ENCODE assay signal across 8 cellular contexts in genomic region chr17:81550830-81551457, GRCh38. TPM values are rescaled to one million over a fixed set of nuclear protein-coding genes. Genes with fewer than 3 reads are reported as not detected.
A peak's percentile ranks its signal among the peaks of the same experiment; 100 is the strongest.
DNase-seq lines count a peak whose midpoint lies in the region; ATAC-seq and TF ChIP-seq lines count a peak whose summit lies in the region.

No MANE protein-coding gene starts in this region.

- ATAC-seq in activated naive CD8-positive, alpha-beta T cell treated with anti-CD3 and anti-CD28 coated beads, Interleukin-2, amount 10 ng/mL, durations not matched to agents 7 days and 5 days (ENCODE audit: low read depth), result no peak

- no peak overlapping the region for H3K27ac ChIP-seq in stomach
- H3K27ac ChIP-seq in substantia nigra (ENCODE audit: low read depth, low read length, poor library complexity, severe bottlenecking), result no peak overlapping the region

- TF ChIP-seq CTCF in stomach (IDR thresholded peaks at IDR 0.05), result no peak

- 71 to 85% (median 82%) methylated on average over 20 to 27 of the region's 27 CpGs for WGBS in stomach, 5 donors

- H3K27me3 Mint-ChIP-seq in T-helper 1 cell treated with Interleukin-12 subunit alpha and Interleukin-12 subunit beta and Interleukin-4 antibody, amounts not matched to agents 30 μg/mL and 1 μg/mL, for 36 hours (ENCODE audit: low read depth), result no peaks in the 10 kb centered on the region
- no peaks in the 10 kb centered on the region for H3K27me3 Mint-ChIP-seq in activated naive CD8-positive, alpha-beta T cell treated with anti-CD3 and anti-CD28 coated beads, Interleukin-2, amount 10 ng/mL, durations not matched to agents 7 days and 5 days
- H3K27me3 Mint-ChIP-seq in immature natural killer cell (ENCODE audit: low read depth in 3 of 3), result peaks cover 5 to 18% (median 7%) of the 10 kb centered on the region in 3 donors

- peak overlapping the region; percentile 89 to 97 (median 96) for H3K4me3 ChIP-seq in stomach

- no peak for TF ChIP-seq POLR2A in stomach (IDR thresholded peaks at IDR 0.05)

- no peaks in the 10 kb centered on the region for H3K27me3 ChIP-seq in stomach

- POLR2A ChIA-PET in activated naive CD8-positive, alpha-beta T cell treated with anti-CD3 and anti-CD28 coated beads, Interleukin-2, amount 10 ng/mL, durations not matched to agents 7 days and 5 days (lab: Charles Lee), result interaction anchor here (1.0 to 3.2 kb wide), 2 partner anchors 32 to 37 kb away, joined by 4 to 50 read pairs; partner anchors contain the start of gene ACTG1

- peaks cover 18 to 51% (median 47%) of the 10 kb centered on the region in 4 donors for H3K36me3 ChIP-seq in stomach

- no peak for TF ChIP-seq EP300 in stomach (IDR thresholded peaks at IDR 0.05)

- H3K9me3 Mint-ChIP-seq in T-helper 1 cell treated with Interleukin-12 subunit alpha and Interleukin-12 subunit beta and Interleukin-4 antibody, amounts not matched to agents 30 μg/mL and 1 μg/mL, for 36 hours, result no peaks in the 10 kb centered on the region
- no peaks in the 10 kb centered on the region for H3K9me3 Mint-ChIP-seq in activated naive CD8-positive, alpha-beta T cell treated with anti-CD3 and anti-CD28 coated beads, Interleukin-2, amount 10 ng/mL, durations not matched to agents 7 days and 5 days
- H3K9me3 Mint-ChIP-seq in immature natural killer cell, result no peaks in the 10 kb centered on the region

- H3K36me3 Mint-ChIP-seq in T-helper 1 cell treated with Interleukin-12 subunit alpha and Interleukin-12 subunit beta and Interleukin-4 antibody, amounts not matched to agents 30 μg/mL and 1 μg/mL, for 36 hours (ENCODE audit: low read depth), result peaks cover 3% of the 10 kb centered on the region
- H3K36me3 Mint-ChIP-seq in activated naive CD8-positive, alpha-beta T cell treated with anti-CD3 and anti-CD28 coated beads, Interleukin-2, amount 10 ng/mL, durations not matched to agents 7 days and 5 days, result peaks cover 2% of the 10 kb centered on the region
- H3K36me3 Mint-ChIP-seq in immature natural killer cell, result peaks cover 0 to 7% (median 0%) of the 10 kb centered on the region in 3 donors

- no peaks in the 10 kb centered on the region for H3K9me3 ChIP-seq in stomach

- peaks cover 21 to 40% (median 34%) of the 10 kb centered on the region in 4 donors for H3K4me1 ChIP-seq in stomach

- H3K4me1 Mint-ChIP-seq in T-helper 1 cell treated with Interleukin-12 subunit alpha and Interleukin-12 subunit beta and Interleukin-4 antibody, amounts not matched to agents 30 μg/mL and 1 μg/mL, for 36 hours (ENCODE audit: low read depth), result peaks cover 19% of the 10 kb centered on the region
- H3K4me1 Mint-ChIP-seq in activated naive CD8-positive, alpha-beta T cell treated with anti-CD3 and anti-CD28 coated beads, Interleukin-2, amount 10 ng/mL, durations not matched to agents 7 days and 5 days, result peaks cover 19% of the 10 kb centered on the region
- H3K4me1 Mint-ChIP-seq in immature natural killer cell, result peaks cover 33 to 35% of the 10 kb centered on the region in 2 donors

- intact Hi-C loops in stomach (cut with DNase I; ENCODE audit: low total_unique reads), result no loop called here

- H3K4me3 Mint-ChIP-seq in T-helper 1 cell treated with Interleukin-12 subunit alpha and Interleukin-12 subunit beta and Interleukin-4 antibody, amounts not matched to agents 30 μg/mL and 1 μg/mL, for 36 hours, result peak overlapping the region; percentile 85
- peak overlapping the region; percentile 88 for H3K4me3 Mint-ChIP-seq in activated naive CD8-positive, alpha-beta T cell treated with anti-CD3 and anti-CD28 coated beads, Interleukin-2, amount 10 ng/mL, durations not matched to agents 7 days and 5 days
- peak overlapping the region; percentile 81 to 86 (median 82) for H3K4me3 Mint-ChIP-seq in immature natural killer cell

- H3K27ac Mint-ChIP-seq in T-helper 1 cell treated with Interleukin-12 subunit alpha and Interleukin-12 subunit beta and Interleukin-4 antibody, amounts not matched to agents 30 μg/mL and 1 μg/mL, for 36 hours, result no peak overlapping the region
- H3K27ac Mint-ChIP-seq in activated naive CD8-positive, alpha-beta T cell treated with anti-CD3 and anti-CD28 coated beads, Interleukin-2, amount 10 ng/mL, durations not matched to agents 7 days and 5 days, result peak overlapping the region; percentile 74
- peak overlapping the region in 4 of 6 donors; percentile 23 to 73 (median 49) for H3K27ac Mint-ChIP-seq in immature natural killer cell

- no peak for DNase-seq in T-helper 1 cell
- no peak for DNase-seq in activated naive CD8-positive, alpha-beta T cell treated with anti-CD3 and anti-CD28 coated beads, Interleukin-2, amount 10 ng/mL, durations not matched to agents 7 days and 5 days
- DNase-seq in immature natural killer cell, result no peak
- DNase-seq in stomach, result no peak
- no peak for DNase-seq in substantia nigra (lab: John Stamatoyannopoulos, UW)
- no peak for DNase-seq in medulla oblongata (ENCODE audit: extremely low spot score)
- no peak for DNase-seq in DMS 273 (lab: John Stamatoyannopoulos, UW; ENCODE audit: unreplicated experiment)

RNA-seq across cellular contexts. Expression of gene FAAP100, which starts 1.2 kb away (rescaled TPM):
- total RNA-seq in activated naive CD8-positive, alpha-beta T cell treated with anti-CD3 and anti-CD28 coated beads, Interleukin-2, amount 10 ng/mL, durations not matched to agents 7 days and 5 days, result 10 to 100 TPM; 40.7 to 43.1 TPM
- polyA plus RNA-seq in immature natural killer cell (10 to 100 TPM; 11.4 to 25.0 (median 14.5) TPM), stomach (10 to 100 TPM; 12.2 to 17.1 (median 17.0) TPM)
- total RNA-seq in stomach, result 100 to 1,000 TPM in 1 of 5 donors, 10 to 100 TPM in 4; 11.9 to 130 (median 51.8) TPM

RNA-seq across cellular contexts. Expression of gene FSCN2, which starts 22.8 kb away (rescaled TPM):
- 1 to 10 TPM in 1 of 2 experiments, under 1 TPM in 1; 0.94 to 1.7 TPM for total RNA-seq in activated naive CD8-positive, alpha-beta T cell treated with anti-CD3 and anti-CD28 coated beads, Interleukin-2, amount 10 ng/mL, durations not matched to agents 7 days and 5 days
- under 1 TPM in 1 of 3 donors, not detected in 2; 0.23 TPM for polyA plus RNA-seq in immature natural killer cell
- 10 to 100 TPM in 1 of 5 donors, 1 to 10 TPM in 3, not detected in 1; 2.8 to 21.7 (median 6.2) TPM for total RNA-seq in stomach
- polyA plus RNA-seq in stomach, result 1 to 10 TPM in 2 of 3 donors, under 1 TPM in 1; 0.90 to 2.7 (median 2.1) TPM

RNA-seq across cellular contexts. Expression of gene ACTG1, which starts 38.3 kb away (rescaled TPM):
- 1,000 to 10,000 TPM; 2,936 to 3,174 TPM for total RNA-seq in activated naive CD8-positive, alpha-beta T cell treated with anti-CD3 and anti-CD28 coated beads, Interleukin-2, amount 10 ng/mL, durations not matched to agents 7 days and 5 days
- polyA plus RNA-seq in immature natural killer cell, result 1,000 to 10,000 TPM; 1,637 to 3,074 (median 2,788) TPM
- 1,000 to 10,000 TPM in 4 of 5 donors, 100 to 1,000 TPM in 1; 978 to 2,952 (median 1,777) TPM for total RNA-seq in stomach
- polyA plus RNA-seq in stomach, result 1,000 to 10,000 TPM; 1,866 to 2,457 (median 2,070) TPM
